17 cellular contexts compared by ENCODE assay signal in genomic region chr7:142793156-142793555, GRCh38. TPM values are rescaled to one million over a fixed set of nuclear protein-coding genes. Genes with fewer than 3 reads are reported as not detected.
DNase-seq lines count a peak whose midpoint lies in the region; ATAC-seq and TF ChIP-seq lines count a peak whose summit lies in the region.
"Had no signal": no experiment of that assay in that cellular context is flagged by ENCODE, and none has a peak within 500 bp of the region (broad histone marks: within the 10 kb centered on the region; RNA-seq: fewer than 3 reads in every experiment).

No MANE protein-coding gene starts in this region.

- peak overlapping the region; percentile 100 for H3K27ac Mint-ChIP-seq in CD4-positive, CD25-positive, alpha-beta regulatory T cell
- H3K27ac Mint-ChIP-seq in activated T-helper 2 cell treated with anti-CD3 and anti-CD28 coated beads, Interferon-gamma antibody, Interleukin-2, Interleukin-4, amounts not matched to agents 10 μg/mL and 5 μg/mL and 100 μg/mL, durations not matched to agents 14 hours and 24 hours and 36 hours: peak overlapping the region; percentile 93

- no peaks in the 10 kb centered on the region for H3K27me3 ChIP-seq in CD4-positive, CD25-positive, alpha-beta regulatory T cell (ENCODE audit: control insufficient read depth, insufficient read depth, low read length)
- H3K27me3 ChIP-seq in left ventricle myocardium inferior (ENCODE audit: low read depth): peaks cover 99% of the 10 kb centered on the region
- peaks cover 27% of the 10 kb centered on the region for H3K27me3 ChIP-seq in BE2C

- H3K9me3 Mint-ChIP-seq in CD4-positive, CD25-positive, alpha-beta regulatory T cell: peaks cover 0 to 6% (median 0%) of the 10 kb centered on the region in 7 donors
- H3K9me3 Mint-ChIP-seq in activated T-helper 2 cell treated with anti-CD3 and anti-CD28 coated beads, Interferon-gamma antibody, Interleukin-2, Interleukin-4, amounts not matched to agents 10 μg/mL and 5 μg/mL and 100 μg/mL, durations not matched to agents 14 hours and 24 hours and 36 hours: no peaks in the 10 kb centered on the region

- intact Hi-C loops in activated T-helper 2 cell treated with anti-CD3 and anti-CD28 coated beads, Interferon-gamma antibody, Interleukin-2, Interleukin-4, amounts not matched to agents 10 μg/mL and 5 μg/mL and 100 μg/mL, durations not matched to agents 14 hours and 24 hours and 36 hours (cut with micrococcal nuclease): loop anchor here (10.0 kb wide), 1 partner anchor 1778 kb away; the partner anchor contains the start of gene MRPS33
- intact Hi-C loops in left ventricle myocardium inferior (cut with micrococcal nuclease): no loop called here

- TF ChIP-seq CTCF in left ventricle myocardium inferior (IDR thresholded peaks at IDR 0.05; ENCODE audit: borderline replicate concordance): no peak
- TF ChIP-seq CTCF in BE2C (IDR thresholded peaks at IDR 0.05; ENCODE audit: low read depth, low read length): no peak

- H3K36me3 ChIP-seq in CD4-positive, CD25-positive, alpha-beta regulatory T cell (ENCODE audit: control insufficient read depth, insufficient read depth, low read length): peaks cover 43% of the 10 kb centered on the region
- H3K36me3 ChIP-seq in left ventricle myocardium inferior (no peaks in the 10 kb centered on the region), BE2C (no peaks in the 10 kb centered on the region)
- H3K36me3 ChIP-seq: BLaER1 had no signal

- peaks cover 66% of the 10 kb centered on the region for H3K36me3 Mint-ChIP-seq in CD4-positive, CD25-positive, alpha-beta regulatory T cell
- peaks cover 82% of the 10 kb centered on the region for H3K36me3 Mint-ChIP-seq in activated T-helper 2 cell treated with anti-CD3 and anti-CD28 coated beads, Interferon-gamma antibody, Interleukin-2, Interleukin-4, amounts not matched to agents 10 μg/mL and 5 μg/mL and 100 μg/mL, durations not matched to agents 14 hours and 24 hours and 36 hours (ENCODE audit: low read depth)

- H3K27ac ChIP-seq in CD4-positive, CD25-positive, alpha-beta regulatory T cell (ENCODE audit: insufficient read depth, low read length, poor library complexity, severe bottlenecking): peak overlapping the region; percentile 100
- no peak overlapping the region for H3K27ac ChIP-seq in left ventricle myocardium inferior (replicated peaks)
- H3K27ac ChIP-seq: BLaER1 had no signal

- H3K4me3 Mint-ChIP-seq in CD4-positive, CD25-positive, alpha-beta regulatory T cell: peak overlapping the region; percentile 98 to 100 (median 99)
- H3K4me3 Mint-ChIP-seq in activated T-helper 2 cell treated with anti-CD3 and anti-CD28 coated beads, Interferon-gamma antibody, Interleukin-2, Interleukin-4, amounts not matched to agents 10 μg/mL and 5 μg/mL and 100 μg/mL, durations not matched to agents 14 hours and 24 hours and 36 hours (ENCODE audit: low read depth): peak overlapping the region; percentile 65

- ATAC-seq in CD4-positive, CD25-positive, alpha-beta regulatory T cell (ENCODE audit: low read depth in 2 of 2): no peak
- ATAC-seq: Right ventricle myocardium inferior had no signal

- H3K9me3 ChIP-seq in CD4-positive, CD25-positive, alpha-beta regulatory T cell (ENCODE audit: control insufficient read depth in 2 of 2, low read length in 2 of 2): no peaks in the 10 kb centered on the region
- H3K9me3 ChIP-seq in left ventricle myocardium inferior (replicated peaks) (no peaks in the 10 kb centered on the region), BE2C (no peaks in the 10 kb centered on the region)
- H3K9me3 ChIP-seq: BLaER1 had no signal

- no peak for DNase-seq in CD4-positive, CD25-positive, alpha-beta regulatory T cell
- DNase-seq in EH (ENCODE audit: low read depth): peak; percentile 23
- no peak for DNase-seq in activated T-helper 2 cell treated with anti-CD3 and anti-CD28 coated beads, Interferon-gamma antibody, Interleukin-2, Interleukin-4, amounts not matched to agents 10 μg/mL and 5 μg/mL and 100 μg/mL, durations not matched to agents 14 hours and 24 hours and 36 hours (ENCODE audit: low spot score)
- peak; percentile 86 for DNase-seq in islet precursor cell
- DNase-seq in NCI-H345 (lab: John Stamatoyannopoulos, UW): no peak
- DNase-seq in left ventricle myocardium inferior: no peak
- DNase-seq in BE2C: no peak
- DNase-seq: activated CD4-positive, alpha-beta T cell treated with anti-CD3 and anti-CD28 coated beads, Interleukin-2, amount 50 U/mL, for 1 hour; activated gamma-delta T cell treated with Interleukin-2 at 50 U/mL for 16 hours; central memory CD4-positive, alpha-beta T cell; NCI-H1436; substantia nigra had no signal

- peaks cover 15 to 37% (median 30%) of the 10 kb centered on the region in 4 donors for H3K4me1 Mint-ChIP-seq in CD4-positive, CD25-positive, alpha-beta regulatory T cell
- H3K4me1 Mint-ChIP-seq in activated T-helper 2 cell treated with anti-CD3 and anti-CD28 coated beads, Interferon-gamma antibody, Interleukin-2, Interleukin-4, amounts not matched to agents 10 μg/mL and 5 μg/mL and 100 μg/mL, durations not matched to agents 14 hours and 24 hours and 36 hours (ENCODE audit: low read depth): peaks cover 39% of the 10 kb centered on the region

- no peaks in the 10 kb centered on the region for H3K27me3 Mint-ChIP-seq in CD4-positive, CD25-positive, alpha-beta regulatory T cell
- no peaks in the 10 kb centered on the region for H3K27me3 Mint-ChIP-seq in activated T-helper 2 cell treated with anti-CD3 and anti-CD28 coated beads, Interferon-gamma antibody, Interleukin-2, Interleukin-4, amounts not matched to agents 10 μg/mL and 5 μg/mL and 100 μg/mL, durations not matched to agents 14 hours and 24 hours and 36 hours (ENCODE audit: low read depth)

- peaks cover 53% of the 10 kb centered on the region for H3K4me1 ChIP-seq in CD4-positive, CD25-positive, alpha-beta regulatory T cell (ENCODE audit: control insufficient read depth, insufficient read depth, low read length, poor library complexity, severe bottlenecking)
- H3K4me1 ChIP-seq in left ventricle myocardium inferior: peaks cover 19% of the 10 kb centered on the region
- no peaks in the 10 kb centered on the region for H3K4me1 ChIP-seq in BE2C
- H3K4me1 ChIP-seq: BLaER1 had no signal

- peak overlapping the region; percentile 86 for H3K4me3 ChIP-seq in CD4-positive, CD25-positive, alpha-beta regulatory T cell (ENCODE audit: low read depth, low read length)
- no peak overlapping the region for H3K4me3 ChIP-seq in left ventricle myocardium inferior
- no peak overlapping the region for H3K4me3 ChIP-seq in BE2C (ENCODE audit: low read depth, low read length)
- H3K4me3 ChIP-seq: BLaER1 had no signal

RNA-seq across cellular contexts. Expression of gene PRSS2, which starts 22.4 kb away (rescaled TPM):
- total RNA-seq in CD4-positive, CD25-positive, alpha-beta regulatory T cell: 0.52 TPM
- polyA plus RNA-seq in CD4-positive, CD25-positive, alpha-beta regulatory T cell: 1 to 10 TPM; 1.5 to 3.2 (median 2.7) TPM
- not detected in 2 replicates for total RNA-seq in activated T-helper 2 cell treated with anti-CD3 and anti-CD28 coated beads, Interferon-gamma antibody, Interleukin-2, Interleukin-4, amounts not matched to agents 10 μg/mL and 5 μg/mL and 100 μg/mL, durations not matched to agents 14 hours and 24 hours and 36 hours
- total RNA-seq in left ventricle myocardium inferior: not detected
- polyA plus RNA-seq in BE2C (2012; ENCODE audit: insufficient read depth, insufficient read length, low read depth): not detected
- total RNA-seq: LHCN-M2, pulmonary artery endothelial cell, Right ventricle myocardium inferior had no signal
- polyA plus RNA-seq: neural cell had no signal

RNA-seq across cellular contexts. Expression of gene PRSS1, which starts 43.9 kb away (rescaled TPM):
- not detected for total RNA-seq in CD4-positive, CD25-positive, alpha-beta regulatory T cell
- polyA plus RNA-seq in CD4-positive, CD25-positive, alpha-beta regulatory T cell: under 1 TPM in 1 of 4 donors, not detected in 3; 0.49 TPM
- total RNA-seq in activated T-helper 2 cell treated with anti-CD3 and anti-CD28 coated beads, Interferon-gamma antibody, Interleukin-2, Interleukin-4, amounts not matched to agents 10 μg/mL and 5 μg/mL and 100 μg/mL, durations not matched to agents 14 hours and 24 hours and 36 hours: not detected in 2 replicates
- not detected for total RNA-seq in left ventricle myocardium inferior
- polyA plus RNA-seq in BE2C (2012; ENCODE audit: insufficient read depth, insufficient read length, low read depth): 2.2 TPM
- total RNA-seq: LHCN-M2, pulmonary artery endothelial cell, Right ventricle myocardium inferior had no signal
- polyA plus RNA-seq: neural cell had no signal

Comparison
In these comparisons a context has a peak if more than half of its experiments do, and no peak if none do; other contexts are left out.
1. DNase-seq: peak in EH (single experiment) and islet precursor cell (single experiment); none in CD4-positive, CD25-positive, alpha-beta regulatory T cell (0 of 3), activated T-helper 2 cell treated with anti-CD3 and anti-CD28 coated beads, Interferon-gamma antibody, Interleukin-2, Interleukin-4, amounts not matched to agents 10 μg/mL and 5 μg/mL and 100 μg/mL, durations not matched to agents 14 hours and 24 hours and 36 hours (single experiment), NCI-H345 (single experiment), left ventricle myocardium inferior (single experiment) and BE2C (single experiment).